In genomic region chr1:246064891-246065290, GRCh38 we compare ENCODE assay signal across 18 cellular contexts.
A peak's percentile ranks its signal among the peaks of the same experiment; 100 is the strongest.
DNase-seq lines count a peak whose midpoint lies in the region; ATAC-seq lines count a peak whose summit lies in the region.
"Had no signal": no experiment of that assay in that cellular context is flagged by ENCODE, and none has a peak within 500 bp of the region (broad histone marks: within the 10 kb centered on the region; RNA-seq: fewer than 3 reads in every experiment).

No MANE protein-coding gene starts in this region.

- H3K9me3 Mint-ChIP-seq in activated T-cell treated with anti-CD3 and anti-CD28 coated beads, Interleukin-2, amount 50 U/mL, for 72 hours = no peaks in the 10 kb centered on the region
- H3K9me3 Mint-ChIP-seq: CD4-positive, alpha-beta T cell; HFFc6 had no signal

- no peak overlapping the region for H3K4me3 ChIP-seq in mesodermal cell (ENCODE audit: extremely low read depth, insufficient read depth, low read length, poor library complexity, severe bottlenecking)
- H3K4me3 ChIP-seq: A549 had no signal

- H3K9me3 ChIP-seq in mesodermal cell (ENCODE audit: control insufficient read depth, low read length) = no peaks in the 10 kb centered on the region
- no peaks in the 10 kb centered on the region for H3K9me3 ChIP-seq in T-helper 17 cell (ENCODE audit: control insufficient read depth, low read length, poor library complexity, severe bottlenecking)
- H3K9me3 ChIP-seq: A549 had no signal

- peak overlapping the region; percentile 71 for H3K27ac Mint-ChIP-seq in activated T-cell treated with anti-CD3 and anti-CD28 coated beads, Interleukin-2, amount 50 U/mL, for 72 hours
- no peak overlapping the region for H3K27ac Mint-ChIP-seq in T-helper 17 cell
- H3K27ac Mint-ChIP-seq: CD4-positive, alpha-beta T cell; HFFc6 had no signal

- H3K4me3 Mint-ChIP-seq in activated T-cell treated with anti-CD3 and anti-CD28 coated beads, Interleukin-2, amount 50 U/mL, for 72 hours = no peak overlapping the region
- H3K4me3 Mint-ChIP-seq in T-helper 17 cell = no peak overlapping the region
- H3K4me3 Mint-ChIP-seq: CD4-positive, alpha-beta T cell; HFFc6 had no signal

- peaks cover 13% of the 10 kb centered on the region for H3K4me1 Mint-ChIP-seq in activated T-cell treated with anti-CD3 and anti-CD28 coated beads, Interleukin-2, amount 50 U/mL, for 72 hours (ENCODE audit: low read depth)
- peaks cover 15% of the 10 kb centered on the region for H3K4me1 Mint-ChIP-seq in T-helper 17 cell

- no peaks in the 10 kb centered on the region for H3K36me3 Mint-ChIP-seq in activated T-cell treated with anti-CD3 and anti-CD28 coated beads, Interleukin-2, amount 50 U/mL, for 72 hours (ENCODE audit: insufficient read depth in 2 of 2)
- H3K36me3 Mint-ChIP-seq in T-helper 17 cell (ENCODE audit: low read depth) = peaks cover 6% of the 10 kb centered on the region

- H3K27me3 Mint-ChIP-seq in activated T-cell treated with anti-CD3 and anti-CD28 coated beads, Interleukin-2, amount 50 U/mL, for 72 hours (ENCODE audit: low read depth) = no peaks in the 10 kb centered on the region
- no peaks in the 10 kb centered on the region for H3K27me3 Mint-ChIP-seq in T-helper 17 cell
- H3K27me3 Mint-ChIP-seq: CD4-positive, alpha-beta T cell had no signal

- ATAC-seq in activated T-cell treated with anti-CD3 and anti-CD28 coated beads, Interleukin-2, amount 50 U/mL, for 72 hours (replicated peaks in 1 of 2) = no peak
- ATAC-seq in T-helper 17 cell = no peak
- ATAC-seq: A549, HCT116 had no signal

- 60% methylated on average over 1 of the region's 3 CpGs; no CpG with 5 or more reads in 1 of the 2 experiments for WGBS in mesodermal cell (ENCODE audit: insufficient coverage in 2 of 2), 2 experiments

- H3K27ac ChIP-seq in mesodermal cell (ENCODE audit: low read depth, low read length, severe bottlenecking) = peak overlapping the region; percentile 1
- H3K27ac ChIP-seq: 22Rv1, A549, C4-2B, HL-60 had no signal

- in situ Hi-C loops in SK-MEL-5 (cut with HindIII; ENCODE audit: low pct_unique_long_range_greater_than_20kb, low sequenced_read_pairs) = no loop called here

- no peak for DNase-seq in activated T-cell treated with anti-CD3 and anti-CD28 coated beads, Interleukin-2, amount 50 U/mL, for 72 hours
- no peak for DNase-seq in activated T-cell treated with anti-CD3 and anti-CD28 coated beads, Interleukin-2, amount 50 U/mL, for 48 hours
- DNase-seq in SK-MEL-5 (ENCODE audit: low read depth, low spot score) (peak; percentile 63), T-helper 17 cell (no peak), medulla oblongata (ENCODE audit: extremely low spot score) (no peak)
- DNase-seq in activated CD4-positive, CD25-positive, alpha-beta regulatory T cell treated with anti-CD3 and anti-CD28 coated beads, Interleukin-2, amount 50 U/mL, for 72 hours = no peak
- DNase-seq: AML-193; CD4-positive, alpha-beta T cell; DMS79 treated with DMSO at 0.1 percent for 48 hours; GF-D8; GOT3; HFFc6 had no signal

- no peaks in the 10 kb centered on the region for H3K36me3 ChIP-seq in mesodermal cell (ENCODE audit: control insufficient read depth, insufficient read depth, low read length)

- H3K4me1 ChIP-seq in mesodermal cell (ENCODE audit: control insufficient read depth, insufficient read depth, low read length, poor library complexity, severe bottlenecking) = peaks cover 6% of the 10 kb centered on the region
- H3K4me1 ChIP-seq: A549 had no signal
